21 cellular contexts compared by ENCODE assay signal in the genomic region with DNA sequence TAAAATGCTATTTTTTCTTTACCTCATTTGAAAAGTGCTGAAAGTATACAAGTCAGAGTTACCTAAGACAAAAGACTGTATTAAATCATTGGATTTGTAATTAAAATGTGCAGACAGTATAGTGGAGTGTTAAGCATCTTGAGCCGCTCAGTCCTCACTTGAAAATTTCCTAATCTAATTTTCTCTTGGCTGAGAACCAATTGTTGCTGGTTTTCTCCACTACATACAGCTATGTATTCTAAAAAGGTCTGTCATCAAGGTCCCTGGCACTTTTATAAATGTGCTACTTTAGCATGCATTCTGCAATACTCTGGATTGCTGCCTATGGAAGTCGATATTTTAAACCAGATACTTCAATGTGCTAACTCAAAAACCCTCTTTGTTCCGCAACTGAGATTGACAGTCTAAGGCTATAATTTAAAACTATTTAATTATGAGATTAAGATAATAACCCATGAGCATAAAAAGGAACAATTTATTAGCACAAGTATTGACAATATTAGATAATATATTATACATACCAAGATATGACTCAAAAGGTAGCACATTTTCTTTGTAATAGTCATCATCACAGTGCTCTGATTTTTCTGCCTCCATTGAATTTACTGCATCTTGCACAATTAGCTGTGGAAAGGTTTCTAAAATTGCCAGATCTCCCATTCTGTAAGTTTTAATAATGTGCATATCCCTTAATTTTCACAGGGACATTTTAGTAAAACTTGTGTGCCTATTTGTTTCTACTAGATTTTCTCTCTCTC.
DNase-seq lines count a peak whose midpoint lies in the region; ATAC-seq, FAIRE-seq and TF ChIP-seq lines count a peak whose summit lies in the region.
"Had no signal": no experiment of that assay in that cellular context is flagged by ENCODE, and none has a peak within 500 bp of the region (broad histone marks: within the 10 kb centered on the region; RNA-seq: fewer than 3 reads in every experiment).

No MANE protein-coding gene starts in this region.

- no peaks in the 10 kb centered on the region for H3K79me2 ChIP-seq in PC-3 (ENCODE audit: low read length)

- no peaks in the 10 kb centered on the region for H3K9me3 ChIP-seq in PC-3 (ENCODE audit: low read length)
- H3K9me3 ChIP-seq: BLaER1 had no signal

- ATAC-seq in activated naive CD4-positive, alpha-beta T cell treated with anti-CD3 and anti-CD28 coated beads, Interleukin-2, amount 50 U/mL, for 72 hours, result no peak
- peak; percentile 45 for ATAC-seq in PC-3
- ATAC-seq in GM21737 (IDR thresholded peaks at IDR 0.05; ENCODE audit: unreplicated experiment), result no peak
- ATAC-seq: CD8-positive, alpha-beta T cell had no signal

- intact Hi-C loops in PC-3 (cut with micrococcal nuclease), result loop anchor here (10.0 kb wide), 1 partner anchor 1720 kb away; no protein-coding TSS in a partner anchor

- no peak overlapping the region for H2AFZ ChIP-seq in PC-3 (ENCODE audit: low read length)

- H3K27me3 Mint-ChIP-seq in activated naive CD4-positive, alpha-beta T cell treated with anti-CD3 and anti-CD28 coated beads, Interleukin-2, amount 50 U/mL, for 24 hours, result no peaks in the 10 kb centered on the region
- H3K27me3 Mint-ChIP-seq: IgD-negative memory B cell had no signal

- BruUV-seq in PC-3 (replicated peaks; lab: Mats Ljungman, UMichigan), result no TSS peak

- H3K4me1 Mint-ChIP-seq in activated naive CD4-positive, alpha-beta T cell treated with anti-CD3 and anti-CD28 coated beads, Interleukin-2, amount 50 U/mL, for 24 hours, result no peaks in the 10 kb centered on the region
- H3K4me1 Mint-ChIP-seq: IgD-negative memory B cell had no signal

- H3K4me2 ChIP-seq in PC-3 (ENCODE audit: low read length), result no peak overlapping the region
- H3K4me2 ChIP-seq: BLaER1 had no signal

- H4K20me1 ChIP-seq in PC-3 (ENCODE audit: low read length), result no peaks in the 10 kb centered on the region
- H4K20me1 ChIP-seq: BLaER1 had no signal

- peaks cover 4% of the 10 kb centered on the region; the same call in 1 of the 2 replicates for H3K4me1 ChIP-seq in PC-3 (ENCODE audit: insufficient read depth, low read length)

- H3K27ac Mint-ChIP-seq in activated naive CD4-positive, alpha-beta T cell treated with anti-CD3 and anti-CD28 coated beads, Interleukin-2, amount 50 U/mL, for 24 hours, result peak overlapping the region; percentile 23
- H3K27ac Mint-ChIP-seq in activated naive CD4-positive, alpha-beta T cell treated with anti-CD3 and anti-CD28 coated beads, Interleukin-2, amount 50 U/mL, for 72 hours, result no peak overlapping the region
- H3K27ac Mint-ChIP-seq: CD8-positive, alpha-beta T cell; IgD-negative memory B cell had no signal

- no peak for TF ChIP-seq CTCF in PC-3 (conservative IDR thresholded peaks at IDR 0.05; ENCODE audit: low read depth, low read length)
- TF ChIP-seq CTCF in D721Med (IDR thresholded peaks at IDR 0.05; ENCODE audit: insufficient read depth, missing control alignments), result no peak

- H3K4me3 Mint-ChIP-seq in activated naive CD4-positive, alpha-beta T cell treated with anti-CD3 and anti-CD28 coated beads, Interleukin-2, amount 50 U/mL, for 24 hours, result no peak overlapping the region
- H3K4me3 Mint-ChIP-seq: CD8-positive, alpha-beta T cell; IgD-negative memory B cell had no signal

- H3K9me3 Mint-ChIP-seq in activated naive CD4-positive, alpha-beta T cell treated with anti-CD3 and anti-CD28 coated beads, Interleukin-2, amount 50 U/mL, for 24 hours, result peaks cover 10% of the 10 kb centered on the region
- peaks cover 21% of the 10 kb centered on the region in 2 donors for H3K9me3 Mint-ChIP-seq in activated naive CD4-positive, alpha-beta T cell treated with anti-CD3 and anti-CD28 coated beads, Interleukin-2, amount 50 U/mL, for 72 hours

- FAIRE-seq in D721Med (lab: Jason Lieb, UNC), result no peak
- FAIRE-seq: A204.1, GM12892 had no signal

- no peaks in the 10 kb centered on the region for H3K36me3 ChIP-seq in PC-3 (ENCODE audit: low read depth, low read length)
- H3K36me3 ChIP-seq: BLaER1 had no signal

- no peak overlapping the region for H3K27ac ChIP-seq in PC-3 (ENCODE audit: low read length)
- H3K27ac ChIP-seq: BLaER1 had no signal

- no peaks in the 10 kb centered on the region for H3K9me2 ChIP-seq in PC-3 (replicated peaks; ENCODE audit: low read length)

- CTCF ChIA-PET in PC-3 (lab: Charles Lee), result no interaction called here

- H3K9ac ChIP-seq in PC-3 (ENCODE audit: low read length), result no peak overlapping the region
- H3K9ac ChIP-seq: BLaER1 had no signal

- no peaks in the 10 kb centered on the region for H3K36me3 Mint-ChIP-seq in activated naive CD4-positive, alpha-beta T cell treated with anti-CD3 and anti-CD28 coated beads, Interleukin-2, amount 50 U/mL, for 24 hours
- H3K36me3 Mint-ChIP-seq in activated naive CD4-positive, alpha-beta T cell treated with anti-CD3 and anti-CD28 coated beads, Interleukin-2, amount 50 U/mL, for 72 hours, result peaks cover 6 to 14% of the 10 kb centered on the region in 2 donors
- H3K36me3 Mint-ChIP-seq: CD8-positive, alpha-beta T cell; IgD-negative memory B cell had no signal

- no peaks in the 10 kb centered on the region for H3F3A ChIP-seq in PC-3 (ENCODE audit: low read length, unreplicated experiment)

- POLR2A ChIA-PET in PC-3 (lab: Charles Lee; ENCODE audit: unreplicated experiment), result no interaction called here

- no peaks in the 10 kb centered on the region for H3K27me3 ChIP-seq in PC-3 (ENCODE audit: low read length)
- H3K27me3 ChIP-seq: BLaER1 had no signal

- no peak overlapping the region for H3K4me3 ChIP-seq in PC-3 (ENCODE audit: low read length)
- H3K4me3 ChIP-seq: BLaER1 had no signal

- DNase-seq in activated naive CD4-positive, alpha-beta T cell treated with anti-CD3 and anti-CD28 coated beads, Interleukin-2, amount 50 U/mL, for 72 hours (ENCODE audit: low spot score in 2 of 2), result no peak
- DNase-seq in PC-3 (peak; percentile 53), cerebellar cortex (ENCODE audit: low spot score) (peak; percentile 51), D721Med (ENCODE audit: insufficient read length, low spot score) (no peak), D341Med (ENCODE audit: low spot score) (no peak), HT-29 (ENCODE audit: low spot score) (no peak)
- DNase-seq: CD8-positive, alpha-beta T cell; DND-41; GF-D8; Kasumi-1; NCI-H1436 treated with DMSO at 0.1 percent for 48 hours; NCI-H2081; NCI-H526; NK-92 treated with Interleukin-12 subunit alpha and Interleukin-12 subunit beta, amount 100 ng/mL, for 24 hours; SW 1271 had no signal

Comparison
In these comparisons a context has a peak if more than half of its experiments do, and no peak if none do; other contexts are left out.
1. DNase-seq: peak in PC-3 (single experiment) and cerebellar cortex (single experiment); none in activated naive CD4-positive, alpha-beta T cell treated with anti-CD3 and anti-CD28 coated beads, Interleukin-2, amount 50 U/mL, for 72 hours (0 of 2), D721Med (single experiment), D341Med (single experiment) and HT-29 (single experiment).